ENCODE assay signal across 1 cellular context in genomic region chr11:73972620-73973449, GRCh38.
TF ChIP-seq lines count a peak whose summit lies in the region.

No MANE protein-coding gene starts in this region.

TF ChIP-seq in GM23338, 12 proteins besides CTCF, POLR2A, EP300 and RAD21 (continued from another document):
- no peak for TF ChIP-seq ZNF462 (CRISPR knock-in tag; IDR thresholded peaks at IDR 0.05)
- no peak for TF ChIP-seq EZH2phosphoT487 (IDR thresholded peaks at IDR 0.05; ENCODE audit: unreplicated experiment)
- TF ChIP-seq EZH2 (IDR thresholded peaks at IDR 0.05; ENCODE audit: low read depth, unreplicated experiment) = no peak
